In genomic region chr13:36736119-36736726, GRCh38 we compare ENCODE assay signal across 8 cellular contexts.
A peak's percentile ranks its signal among the peaks of the same experiment; 100 is the strongest.
DNase-seq lines count a peak whose midpoint lies in the region; ATAC-seq, FAIRE-seq and TF ChIP-seq lines count a peak whose summit lies in the region.

No MANE protein-coding gene starts in this region.

- peaks cover 14% of the 10 kb centered on the region for H3K4me1 Mint-ChIP-seq in brain
- H3K4me1 Mint-ChIP-seq in activated T-helper 2 cell treated with anti-CD3 and anti-CD28 coated beads, Interferon-gamma antibody, Interleukin-2, Interleukin-4, amounts not matched to agents 10 μg/mL and 5 μg/mL and 100 μg/mL, durations not matched to agents 14 hours and 24 hours and 36 hours (ENCODE audit: low read depth): no peaks in the 10 kb centered on the region

- FAIRE-seq in RCC 7860 (lab: Jason Lieb, UNC): peak; percentile 23

- peaks cover 12% of the 10 kb centered on the region for H3K27me3 Mint-ChIP-seq in brain
- H3K27me3 Mint-ChIP-seq in activated T-helper 2 cell treated with anti-CD3 and anti-CD28 coated beads, Interferon-gamma antibody, Interleukin-2, Interleukin-4, amounts not matched to agents 10 μg/mL and 5 μg/mL and 100 μg/mL, durations not matched to agents 14 hours and 24 hours and 36 hours (ENCODE audit: low read depth): peaks cover 2% of the 10 kb centered on the region

- peak; percentile 42 for DNase-seq in DMS53 treated with DMSO at 0.1 percent for 48 hours (lab: John Stamatoyannopoulos, UW; ENCODE audit: unreplicated experiment)
- DNase-seq in HT1080 (ENCODE audit: low read depth): peak; percentile 34
- peak; percentile 44 for DNase-seq in RCC 7860 (ENCODE audit: low spot score)
- peak; percentile 67 for DNase-seq in kidney glomerular epithelial cell (lab: John Stamatoyannopoulos, UW)
- DNase-seq in stimulated activated CD8-positive, alpha-beta memory T cell treated with anti-CD3 and anti-CD28 coated beads, Interleukin-12 subunit alpha, Interleukin-12 subunit beta, amount 100 ng/mL, for 1 hour (ENCODE audit: low read depth): peak; percentile 2
- no peak for DNase-seq in activated T-helper 2 cell treated with anti-CD3 and anti-CD28 coated beads, Interferon-gamma antibody, Interleukin-2, Interleukin-4, amounts not matched to agents 10 μg/mL and 5 μg/mL and 100 μg/mL, durations not matched to agents 14 hours and 24 hours and 36 hours (ENCODE audit: low spot score)

- peak; percentile 84 to 88 for TF ChIP-seq CTCF in brain (conservative IDR thresholded peaks at IDR 0.05)

- peak overlapping the region in 1 of 5 experiments; percentile 23 for H3K27ac Mint-ChIP-seq in brain
- no peak overlapping the region for H3K27ac Mint-ChIP-seq in activated T-helper 2 cell treated with anti-CD3 and anti-CD28 coated beads, Interferon-gamma antibody, Interleukin-2, Interleukin-4, amounts not matched to agents 10 μg/mL and 5 μg/mL and 100 μg/mL, durations not matched to agents 14 hours and 24 hours and 36 hours

- H3K4me3 Mint-ChIP-seq in brain: no peak overlapping the region
- H3K4me3 Mint-ChIP-seq in activated T-helper 2 cell treated with anti-CD3 and anti-CD28 coated beads, Interferon-gamma antibody, Interleukin-2, Interleukin-4, amounts not matched to agents 10 μg/mL and 5 μg/mL and 100 μg/mL, durations not matched to agents 14 hours and 24 hours and 36 hours (ENCODE audit: low read depth): no peak overlapping the region

- intact Hi-C loops in activated T-helper 2 cell treated with anti-CD3 and anti-CD28 coated beads, Interferon-gamma antibody, Interleukin-2, Interleukin-4, amounts not matched to agents 10 μg/mL and 5 μg/mL and 100 μg/mL, durations not matched to agents 14 hours and 24 hours and 36 hours (cut with micrococcal nuclease): loop anchor here (1.0 to 10.0 kb wide), 4 partner anchors 281 to 454 kb away; partner anchors contain the start of gene SPART

- no peaks in the 10 kb centered on the region for H3K36me3 Mint-ChIP-seq in brain
- no peaks in the 10 kb centered on the region for H3K36me3 Mint-ChIP-seq in activated T-helper 2 cell treated with anti-CD3 and anti-CD28 coated beads, Interferon-gamma antibody, Interleukin-2, Interleukin-4, amounts not matched to agents 10 μg/mL and 5 μg/mL and 100 μg/mL, durations not matched to agents 14 hours and 24 hours and 36 hours (ENCODE audit: low read depth)

- H3K9me3 Mint-ChIP-seq in brain: no peaks in the 10 kb centered on the region
- no peaks in the 10 kb centered on the region for H3K9me3 Mint-ChIP-seq in activated T-helper 2 cell treated with anti-CD3 and anti-CD28 coated beads, Interferon-gamma antibody, Interleukin-2, Interleukin-4, amounts not matched to agents 10 μg/mL and 5 μg/mL and 100 μg/mL, durations not matched to agents 14 hours and 24 hours and 36 hours

- no peak for ATAC-seq in HG02571 (IDR thresholded peaks at IDR 0.05; ENCODE audit: unreplicated experiment)
